In genomic region chr1:186617860-186618780, GRCh38 we compare ENCODE assay signal across 8 cellular contexts.
DNase-seq lines count a peak whose midpoint lies in the region; TF ChIP-seq lines count a peak whose summit lies in the region.

No MANE protein-coding gene starts in this region.

- H3K36me3 ChIP-seq in MG63: no peaks in the 10 kb centered on the region

- no peaks in the 10 kb centered on the region for H3K9me3 ChIP-seq in MG63

- TF ChIP-seq CTCF in HFF-Myc (IDR thresholded peaks at IDR 0.05; ENCODE audit: low read depth, low read length, missing control alignments): no peak
- peak; percentile 10 for TF ChIP-seq CTCF in fibroblast of the aortic adventitia (IDR thresholded peaks at IDR 0.05; ENCODE audit: insufficient read depth, low read length)

- H3K4me3 ChIP-seq in HFF-Myc (replicated peaks; ENCODE audit: low read depth, low read length) (peak overlapping the region; percentile 28), MG63 (peak overlapping the region; percentile 35), fibroblast of the aortic adventitia (ENCODE audit: low read depth, low read length) (peak overlapping the region; percentile 58)

- H3K27me3 ChIP-seq in MG63: no peaks in the 10 kb centered on the region

- DNase-seq in DMS79 treated with DMSO at 0.1 percent for 48 hours (lab: John Stamatoyannopoulos, UW) (peak; percentile 4), DMS79 (lab: John Stamatoyannopoulos, UW) (no peak), HFF-Myc (ENCODE audit: extremely low read depth, low read depth) (no peak), MG63 (peak; percentile 31), fibroblast of the aortic adventitia (ENCODE audit: low read depth) (peak; percentile 83), NCI-H82 (lab: John Stamatoyannopoulos, UW) (no peak)
- DNase-seq in activated CD4-positive, alpha-beta T cell treated with anti-CD3 and anti-CD28 coated beads, Interleukin-2, amount 50 U/mL, for 4 hours: peak; percentile 4 to 8
- peak; percentile 19 to 30 for DNase-seq in stimulated activated CD4-positive, alpha-beta T cell treated with anti-CD3 and anti-CD28 coated beads, Interleukin-15, amount 100 ng/mL, for 48 hours (ENCODE audit: low read depth in 2 of 2)

Comparison
In these comparisons a context has a peak if more than half of its experiments do, and no peak if none do; other contexts are left out.
1. DNase-seq: peak in DMS79 treated with DMSO at 0.1 percent for 48 hours (single experiment), MG63 (single experiment), activated CD4-positive, alpha-beta T cell treated with anti-CD3 and anti-CD28 coated beads, Interleukin-2, amount 50 U/mL, for 4 hours (2 of 2), fibroblast of the aortic adventitia (single experiment) and stimulated activated CD4-positive, alpha-beta T cell treated with anti-CD3 and anti-CD28 coated beads, Interleukin-15, amount 100 ng/mL, for 48 hours (2 of 2); none in DMS79 (single experiment), HFF-Myc (single experiment) and NCI-H82 (single experiment).
2. Peak in every context shown above with its lines, with median percentiles within 50 percentile points of each other: H3K4me3 ChIP-seq.